Comparison of ENCODE assay signal across 8 cellular contexts in the genomic region with DNA sequence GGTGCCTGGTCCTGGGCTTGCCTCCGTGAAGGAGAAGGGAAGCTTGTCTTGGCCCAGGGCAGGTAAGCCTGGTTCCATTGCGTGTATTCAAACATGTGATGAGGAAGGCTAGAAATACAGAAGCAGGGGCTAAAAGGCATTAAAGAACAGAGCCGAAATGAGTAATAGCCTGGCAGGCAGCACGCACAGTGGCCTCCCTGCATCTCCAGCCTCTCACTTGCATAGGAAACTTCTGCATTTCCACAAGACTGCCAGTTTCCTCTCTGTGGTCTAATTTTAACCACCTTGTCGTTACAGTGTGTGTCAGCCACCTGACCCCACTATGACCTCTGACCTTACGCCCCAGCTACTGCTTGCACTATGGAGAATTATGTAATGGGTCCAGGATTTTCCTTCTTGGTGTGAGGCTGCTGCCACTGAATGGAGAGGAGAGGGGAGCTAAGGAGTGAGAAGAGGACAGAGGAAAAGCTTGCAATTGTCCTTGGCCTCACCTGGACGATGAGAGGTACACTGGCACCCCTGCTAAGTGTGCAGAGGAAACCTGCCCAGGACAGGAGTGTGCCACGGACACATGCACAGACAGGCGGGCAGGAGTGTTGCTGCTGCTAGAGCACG. TPM values are rescaled to one million over a fixed set of nuclear protein-coding genes. Genes with fewer than 3 reads are reported as not detected.
A peak's percentile ranks its signal among the peaks of the same experiment; 100 is the strongest.
DNase-seq lines count a peak whose midpoint lies in the region; ATAC-seq and TF ChIP-seq lines count a peak whose summit lies in the region.

No MANE protein-coding gene starts in this region.

- peak overlapping the region; percentile 64 for H4K91ac ChIP-seq in mesenchymal stem cell (ENCODE audit: low read length)

- H2BK5ac ChIP-seq in mesenchymal stem cell (ENCODE audit: low read depth, low read length, poor library complexity, severe bottlenecking) = no peak overlapping the region

- no peak overlapping the region for H2AK5ac ChIP-seq in mesenchymal stem cell (ENCODE audit: low read length, severe bottlenecking)

- peaks cover 28% of the 10 kb centered on the region for H3K79me1 ChIP-seq in mesenchymal stem cell (replicated peaks; ENCODE audit: low read length, poor library complexity, severe bottlenecking)

- H2BK12ac ChIP-seq in mesenchymal stem cell (ENCODE audit: low read length in 2 of 2) = peak overlapping the region; percentile 55 to 83

- H3K27me3 ChIP-seq in mesenchymal stem cell (ENCODE audit: control insufficient read depth in 1 of 2, insufficient read depth in 1 of 2, low read length in 2 of 2) = no peaks in the 10 kb centered on the region
- H3K27me3 ChIP-seq in transverse colon = no peaks in the 10 kb centered on the region

- H3K18ac ChIP-seq in mesenchymal stem cell (ENCODE audit: low read depth in 1 of 2, low read length in 2 of 2) = peak overlapping the region; percentile 6 to 77

- H2BK15ac ChIP-seq in mesenchymal stem cell (ENCODE audit: low read depth, poor library complexity, severe bottlenecking) = no peak overlapping the region

- TF ChIP-seq POLR2A in transverse colon (IDR thresholded peaks at IDR 0.05) = no peak

- intact Hi-C loops in transverse colon (cut with DNase I; ENCODE audit: low total_unique reads) = loop anchor here (10.0 kb wide), 1 partner anchor 87 kb away; no protein-coding TSS in a partner anchor

- 92% methylated on average over 9 of the region's 10 CpGs for WGBS in mesenchymal stem cell
- 50 to 82% methylated on average over 4 to 10 of the region's 10 CpGs for WGBS in transverse colon (ENCODE audit: low coverage in 1 of 2), 2 donors

- H3K4me2 ChIP-seq in mesenchymal stem cell (ENCODE audit: low read length, poor library complexity, severe bottlenecking) = no peak overlapping the region

- CTCF ChIA-PET in activated naive CD4-positive, alpha-beta T cell treated with anti-CD3 and anti-CD28 coated beads, Interleukin-2, amount 10 ng/mL, durations not matched to agents 7 days and 5 days (lab: Charles Lee) = interaction anchor here (1.1 to 5.9 kb wide), 4 partner anchors 14 to 158 kb away, joined by 3 to 40 read pairs (median 14); partner anchors contain the start of gene HIC1

- ATAC-seq in GM21619 (IDR thresholded peaks at IDR 0.05; ENCODE audit: unreplicated experiment) (peak; percentile 37), GM18861 (IDR thresholded peaks at IDR 0.05; ENCODE audit: unreplicated experiment) (no peak)

- no peak overlapping the region for H3K23ac ChIP-seq in mesenchymal stem cell (ENCODE audit: low read length in 2 of 2)

- H3K9me3 ChIP-seq in mesenchymal stem cell (ENCODE audit: control insufficient read depth, low read length) (no peaks in the 10 kb centered on the region), transverse colon (no peaks in the 10 kb centered on the region)

- H3K4me3 Mint-ChIP-seq in activated naive CD4-positive, alpha-beta T cell treated with anti-CD3 and anti-CD28 coated beads, Interleukin-2, amount 10 ng/mL, durations not matched to agents 7 days and 5 days = peak overlapping the region; percentile 34

- no peaks in the 10 kb centered on the region for H3K27me3 Mint-ChIP-seq in activated naive CD4-positive, alpha-beta T cell treated with anti-CD3 and anti-CD28 coated beads, Interleukin-2, amount 10 ng/mL, durations not matched to agents 7 days and 5 days

- TF ChIP-seq CTCF in transverse colon (IDR thresholded peaks at IDR 0.05) = no peak

- peak overlapping the region in 1 of 2 experiments; percentile 0 for H3K4ac ChIP-seq in mesenchymal stem cell (ENCODE audit: low read depth in 1 of 2, low read length in 2 of 2)

- H3K4me1 Mint-ChIP-seq in activated naive CD4-positive, alpha-beta T cell treated with anti-CD3 and anti-CD28 coated beads, Interleukin-2, amount 10 ng/mL, durations not matched to agents 7 days and 5 days = peaks cover 81% of the 10 kb centered on the region

- peak overlapping the region; percentile 50 for H3K27ac Mint-ChIP-seq in activated naive CD4-positive, alpha-beta T cell treated with anti-CD3 and anti-CD28 coated beads, Interleukin-2, amount 10 ng/mL, durations not matched to agents 7 days and 5 days

- peak; percentile 38 for TF ChIP-seq EP300 in transverse colon (IDR thresholded peaks at IDR 0.05; ENCODE audit: low read depth)

- H3K9ac ChIP-seq in mesenchymal stem cell (ENCODE audit: low read length) = peak overlapping the region; percentile 31

- peaks cover 48% of the 10 kb centered on the region for H3K4me1 ChIP-seq in mesenchymal stem cell (ENCODE audit: control insufficient read depth, insufficient read depth, low read depth, low read length)
- H3K4me1 ChIP-seq in transverse colon = peaks cover 29 to 83% (median 69%) of the 10 kb centered on the region in 4 donors

- in situ Hi-C loops in transverse colon (cut with MboI; ENCODE audit: low pct_ligation_motif_present in 1 of 4, low pct_unique_long_range_greater_than_20kb in 1 of 4, low sequenced_read_pairs in 3 of 4) = no loop called here

- peaks cover 39% of the 10 kb centered on the region for H3K36me3 Mint-ChIP-seq in activated naive CD4-positive, alpha-beta T cell treated with anti-CD3 and anti-CD28 coated beads, Interleukin-2, amount 10 ng/mL, durations not matched to agents 7 days and 5 days

- no peak overlapping the region for H3K4me3 ChIP-seq in mesenchymal stem cell (ENCODE audit: insufficient read depth in 1 of 2, low read depth in 1 of 2, low read length in 2 of 2)
- H3K4me3 ChIP-seq in transverse colon = no peak overlapping the region

- peak overlapping the region in 1 of 2 experiments; percentile 72 for H3K14ac ChIP-seq in mesenchymal stem cell (ENCODE audit: low read length in 2 of 2)

- H2AFZ ChIP-seq in mesenchymal stem cell (ENCODE audit: low read depth, low read length) = no peak overlapping the region

- DNase-seq in NAMALWA (ENCODE audit: low spot score) (peak; percentile 45), mesenchymal stem cell (peak; percentile 55), transverse colon (peak; percentile 41), EL (no peak), NCI-H1694 (lab: John Stamatoyannopoulos, UW) (no peak)
- peak; percentile 79 for DNase-seq in activated naive CD4-positive, alpha-beta T cell treated with anti-CD3 and anti-CD28 coated beads, Interleukin-2, amount 10 ng/mL, durations not matched to agents 7 days and 5 days

- peaks cover 15 to 17% of the 10 kb centered on the region in 2 experiments for H3K36me3 ChIP-seq in mesenchymal stem cell (ENCODE audit: control insufficient read depth in 1 of 2, insufficient read depth in 2 of 2, low read depth in 1 of 2, low read length in 2 of 2)
- H3K36me3 ChIP-seq in transverse colon = no peaks in the 10 kb centered on the region

- peak overlapping the region; percentile 45 for H4K8ac ChIP-seq in mesenchymal stem cell (ENCODE audit: low read length)

- H2BK120ac ChIP-seq in mesenchymal stem cell (ENCODE audit: low read depth, low read length) = no peak overlapping the region

- H3K9me3 Mint-ChIP-seq in activated naive CD4-positive, alpha-beta T cell treated with anti-CD3 and anti-CD28 coated beads, Interleukin-2, amount 10 ng/mL, durations not matched to agents 7 days and 5 days = no peaks in the 10 kb centered on the region

- H3K27ac ChIP-seq in mesenchymal stem cell (ENCODE audit: low read length, poor library complexity, severe bottlenecking) (no peak overlapping the region), transverse colon (peak overlapping the region; percentile 85 to 91 (median 90))

RNA-seq across cellular contexts. Expression of gene HIC1, which starts 32.8 kb away (rescaled TPM):
- 25.3 TPM for polyA plus RNA-seq in mesenchymal stem cell (2013, experiment 1 of 2)
- 23.9 TPM for polyA plus RNA-seq in mesenchymal stem cell (2013, experiment 2 of 2)
- 10 to 100 TPM in 2 of 4 donors, 1 to 10 TPM in 2; 9.1 to 32.5 (median 14.7) TPM for total RNA-seq in transverse colon

RNA-seq across cellular contexts. Expression of gene OVCA2, which starts 45.9 kb away (rescaled TPM):
- 72.1 TPM for polyA plus RNA-seq in mesenchymal stem cell (2013, experiment 1 of 2)
- 72.9 TPM for polyA plus RNA-seq in mesenchymal stem cell (2013, experiment 2 of 2)
- total RNA-seq in transverse colon = 10 to 100 TPM in 3 of 4 donors, 1 to 10 TPM in 1; 5.4 to 73.3 (median 36.9) TPM

RNA-seq across cellular contexts. Expression of gene DPH1, which starts 57.8 kb away (rescaled TPM):
- polyA plus RNA-seq in mesenchymal stem cell (2013, experiment 1 of 2) = 24.6 TPM
- 23.7 TPM for polyA plus RNA-seq in mesenchymal stem cell (2013, experiment 2 of 2)
- total RNA-seq in transverse colon = 10 to 100 TPM; 32.4 to 88.8 (median 58.9) TPM

Comparison
In these comparisons a context has a peak if more than half of its experiments do, and no peak if none do; other contexts are left out.
1. DNase-seq: peak in NAMALWA (single experiment), activated naive CD4-positive, alpha-beta T cell treated with anti-CD3 and anti-CD28 coated beads, Interleukin-2, amount 10 ng/mL, durations not matched to agents 7 days and 5 days (single experiment), mesenchymal stem cell (single experiment) and transverse colon (single experiment); none in EL (single experiment) and NCI-H1694 (single experiment).